ENCODE assay signal across 19 cellular contexts in genomic region chr9:35552837-35553236, GRCh38. TPM values are rescaled to one million over a fixed set of nuclear protein-coding genes. Genes with fewer than 3 reads are reported as not detected.
DNase-seq lines count a peak whose midpoint lies in the region; ATAC-seq and TF ChIP-seq lines count a peak whose summit lies in the region.
"Had no signal": no experiment of that assay in that cellular context is flagged by ENCODE, and none has a peak within 500 bp of the region (broad histone marks: within the 10 kb centered on the region; RNA-seq: fewer than 3 reads in every experiment).

No MANE protein-coding gene starts in this region.

- no peaks in the 10 kb centered on the region for H3K9me3 Mint-ChIP-seq in chondrocyte (ENCODE audit: low read depth)
- H3K9me3 Mint-ChIP-seq: brain; effector memory CD8-positive, alpha-beta T cell; mesothelial cell of epicardium; type B pancreatic cell had no signal

- TF ChIP-seq POLR2A in body of pancreas (IDR thresholded peaks at IDR 0.05): no peak
- TF ChIP-seq POLR2A in vagina (IDR thresholded peaks at IDR 0.05): no peak

- H3K27ac ChIP-seq in cardiac muscle cell (peak overlapping the region; percentile 38), right cardiac atrium (ENCODE audit: low read length) (no peak overlapping the region), body of pancreas (peak overlapping the region; percentile 46 to 77 (median 68)), osteoblast (ENCODE audit: low read depth, low read length) (peak overlapping the region; percentile 72), vagina (peak overlapping the region; percentile 56)
- no peak overlapping the region for H3K27ac ChIP-seq in effector memory CD4-positive, alpha-beta T cell (ENCODE audit: insufficient read depth, low read length, poor library complexity, severe bottlenecking)
- H3K27ac ChIP-seq: foreskin keratinocyte, parathyroid adenoma had no signal

- DNase-seq in cardiac muscle cell (ENCODE audit: low read depth in 1 of 2, low spot score in 1 of 2) (no peak), right cardiac atrium (no peak), body of pancreas (no peak), osteoblast (ENCODE audit: insufficient read length, low spot score, missing footprints) (no peak), vagina (ENCODE audit: extremely low spot score in 2 of 2) (no peak), chondrocyte (ENCODE audit: low spot score) (no peak)
- no peak for DNase-seq in effector memory CD4-positive, alpha-beta T cell
- DNase-seq: activated CD8-positive, alpha-beta memory T cell treated with anti-CD3 and anti-CD28 coated beads for 24 hours; effector memory CD8-positive, alpha-beta T cell; foreskin keratinocyte; GF-D8; NCI-H1105 treated with DMSO at 0.1 percent for 48 hours; NCI-H2227 treated with DMSO at 0.1 percent for 48 hours; stimulated activated CD4-positive, alpha-beta T cell treated with anti-CD3 and anti-CD28 coated beads, Interleukin-15, amount 100 ng/mL, for 24 hours had no signal

- H3K9me3 ChIP-seq in cardiac muscle cell (ENCODE audit: low read depth) (no peaks in the 10 kb centered on the region), right cardiac atrium (ENCODE audit: control insufficient read depth, low read length) (no peaks in the 10 kb centered on the region), body of pancreas (no peaks in the 10 kb centered on the region), osteoblast (ENCODE audit: low read depth, low read length) (no peaks in the 10 kb centered on the region), vagina (no peaks in the 10 kb centered on the region)
- H3K9me3 ChIP-seq in effector memory CD4-positive, alpha-beta T cell (ENCODE audit: control insufficient read depth, low read length): no peaks in the 10 kb centered on the region

- peaks cover 96% of the 10 kb centered on the region for H3K79me2 ChIP-seq in osteoblast (ENCODE audit: insufficient read depth, low read length)

- no peak overlapping the region for H3K27ac Mint-ChIP-seq in chondrocyte (ENCODE audit: unreplicated experiment)
- H3K27ac Mint-ChIP-seq: effector memory CD8-positive, alpha-beta T cell; mesothelial cell of epicardium; type B pancreatic cell had no signal

- no peak overlapping the region for H3K4me3 ChIP-seq in cardiac muscle cell
- no peak overlapping the region for H3K4me3 ChIP-seq in right cardiac atrium (ENCODE audit: low read length)
- no peak overlapping the region for H3K4me3 ChIP-seq in body of pancreas
- no peak overlapping the region for H3K4me3 ChIP-seq in osteoblast (ENCODE audit: insufficient read depth, low read length)
- no peak overlapping the region for H3K4me3 ChIP-seq in vagina
- H3K4me3 ChIP-seq in effector memory CD4-positive, alpha-beta T cell (ENCODE audit: insufficient read depth, low read depth, low read length, poor library complexity, severe bottlenecking): no peak overlapping the region

- H3K4me1 Mint-ChIP-seq in chondrocyte (ENCODE audit: low read depth): peaks cover 35% of the 10 kb centered on the region
- H3K4me1 Mint-ChIP-seq: brain, mesothelial cell of epicardium had no signal

- peaks cover 43% of the 10 kb centered on the region for H4K20me1 ChIP-seq in osteoblast (ENCODE audit: insufficient read depth, low read length)

- H3K4me3 Mint-ChIP-seq in chondrocyte (ENCODE audit: unreplicated experiment): no peak overlapping the region
- H3K4me3 Mint-ChIP-seq: brain; effector memory CD8-positive, alpha-beta T cell; mesothelial cell of epicardium; type B pancreatic cell had no signal

- H3K36me3 ChIP-seq in cardiac muscle cell (peaks cover 7% of the 10 kb centered on the region), body of pancreas (replicated peaks in 1 of 2; ENCODE audit: insufficient read depth in 1 of 2, low read depth in 2 of 2) (peaks cover 3 to 4% of the 10 kb centered on the region in 2 donors), osteoblast (ENCODE audit: insufficient read depth, low read length) (peaks cover 53% of the 10 kb centered on the region), vagina (peaks cover 0 to 27% of the 10 kb centered on the region in 2 donors)
- H3K36me3 ChIP-seq in effector memory CD4-positive, alpha-beta T cell (ENCODE audit: control insufficient read depth, insufficient read depth, low read length): no peaks in the 10 kb centered on the region

- ATAC-seq in right cardiac atrium: no peak
- no peak for ATAC-seq in body of pancreas
- no peak for ATAC-seq in GM21619 (IDR thresholded peaks at IDR 0.05; ENCODE audit: unreplicated experiment)
- ATAC-seq: effector memory CD8-positive, alpha-beta T cell; foreskin keratinocyte had no signal

- H3K4me1 ChIP-seq in cardiac muscle cell (ENCODE audit: low read depth) (peaks cover 6% of the 10 kb centered on the region), right cardiac atrium (ENCODE audit: control insufficient read depth, insufficient read depth, low read length) (peaks cover 2% of the 10 kb centered on the region), body of pancreas (peaks cover 23% of the 10 kb centered on the region), osteoblast (ENCODE audit: insufficient read depth, low read length) (peaks cover 40% of the 10 kb centered on the region), vagina (peaks cover 37% of the 10 kb centered on the region)
- no peaks in the 10 kb centered on the region for H3K4me1 ChIP-seq in effector memory CD4-positive, alpha-beta T cell (ENCODE audit: control insufficient read depth, insufficient read depth, low read length, poor library complexity, severe bottlenecking)
- H3K4me1 ChIP-seq: foreskin keratinocyte had no signal

- peak overlapping the region; percentile 65 for H3K4me2 ChIP-seq in osteoblast (ENCODE audit: insufficient read depth, low read length)

- intact Hi-C loops in right cardiac atrium (cut with DNase I): loop anchor here in 3 of 4 donors (2.0 to 10.0 kb wide), 4 partner anchors 61 to 438 kb away; partner anchors contain the start of genes RUSC2 (in 2 of the 3) and ATOSB (in 1 of the 3)
- intact Hi-C loops in body of pancreas (cut with DNase I): no loop called here
- intact Hi-C loops in vagina (cut with DNase I): loop anchor here (5.0 kb wide), 1 partner anchor 46 kb away; no protein-coding TSS in a partner anchor

- 66% methylated on average over 3 of the region's 3 CpGs for WGBS in right cardiac atrium
- WGBS in body of pancreas, 2 donors: 58 to 59% methylated on average over 3 of the region's 3 CpGs

- TF ChIP-seq CTCF in cardiac muscle cell (IDR thresholded peaks at IDR 0.05; ENCODE audit: low read depth, low read length): no peak
- TF ChIP-seq CTCF in body of pancreas (IDR thresholded peaks at IDR 0.05): no peak
- TF ChIP-seq CTCF in osteoblast (IDR thresholded peaks at IDR 0.05; ENCODE audit: extremely low read depth, low read depth, low read length): no peak
- no peak for TF ChIP-seq CTCF in vagina (IDR thresholded peaks at IDR 0.05)
- no peak for TF ChIP-seq CTCF in chondrocyte (IDR thresholded peaks at IDR 0.05)

- H3K36me3 Mint-ChIP-seq in chondrocyte (ENCODE audit: low read depth): peaks cover 40% of the 10 kb centered on the region

- H3K27me3 ChIP-seq in cardiac muscle cell (no peaks in the 10 kb centered on the region), right cardiac atrium (ENCODE audit: control insufficient read depth, insufficient read depth) (no peaks in the 10 kb centered on the region), body of pancreas (no peaks in the 10 kb centered on the region), osteoblast (ENCODE audit: insufficient read depth, low read length) (no peaks in the 10 kb centered on the region), vagina (no peaks in the 10 kb centered on the region)
- H3K27me3 ChIP-seq in effector memory CD4-positive, alpha-beta T cell (replicated peaks; ENCODE audit: control insufficient read depth, insufficient read depth, low read length, poor library complexity, severe bottlenecking): no peaks in the 10 kb centered on the region
- H3K27me3 ChIP-seq: foreskin keratinocyte had no signal

- H2AFZ ChIP-seq in osteoblast (ENCODE audit: low read length): no peak overlapping the region
- H2AFZ ChIP-seq: parathyroid adenoma had no signal

- no peaks in the 10 kb centered on the region for H3K27me3 Mint-ChIP-seq in chondrocyte (ENCODE audit: low read depth)
- H3K27me3 Mint-ChIP-seq: type B pancreatic cell had no signal

RNA-seq across cellular contexts. Expression of gene TESK1, which starts 52.2 kb away (rescaled TPM):
- total RNA-seq in cardiac muscle cell (32.4 and 42.5 TPM in 2 replicates), right cardiac atrium (10 to 100 TPM; 25.0 to 35.3 (median 27.4) TPM), body of pancreas (10 to 100 TPM; 13.0 to 20.1 TPM), osteoblast (18.5 and 18.6 TPM in 2 replicates), vagina (29.7 TPM), chondrocyte (50.7 to 54.7 TPM (median 54.3 TPM) in 3 replicates)
- polyA plus RNA-seq in cardiac muscle cell (30.3 and 30.8 TPM in 2 replicates), right cardiac atrium (30.5 TPM)

Comparison
In these comparisons a context has a peak if more than half of its experiments do, and no peak if none do; other contexts are left out.
1. H3K27ac ChIP-seq: peak in cardiac muscle cell (single experiment), body of pancreas (4 of 4), osteoblast (single experiment) and vagina (single experiment); none in right cardiac atrium (single experiment) and effector memory CD4-positive, alpha-beta T cell (single experiment).